In genomic region chr13:95058680-95059079, GRCh38 we compare ENCODE assay signal across 34 cellular contexts.
"Had no signal": no experiment of that assay in that cellular context is flagged by ENCODE, and none has a peak within 500 bp of the region (broad histone marks: within the 10 kb centered on the region; RNA-seq: fewer than 3 reads in every experiment).

No MANE protein-coding gene starts in this region.

- DNase-seq: activated CD4-positive, alpha-beta memory T cell treated with anti-CD3 and anti-CD28 coated beads for 36 hours; activated CD4-positive, alpha-beta T cell treated with anti-CD3 and anti-CD28 coated beads for 36 hours; activated CD4-positive, alpha-beta T cell treated with anti-CD3 and anti-CD28 coated beads, Interleukin-2, amount 10 ng/mL, durations not matched to agents 24 days and 14 days; activated CD4-positive, CD25-positive, alpha-beta regulatory T cell; activated CD4-positive, CD25-positive, alpha-beta regulatory T cell treated with anti-CD3 and anti-CD28 coated beads, Interleukin-2, amount 50 U/mL, for 72 hours; activated CD8-positive, alpha-beta memory T cell treated with anti-CD3 and anti-CD28 coated beads, Interleukin-2, amount 10 ng/mL, durations not matched to agents 7 days and 5 days; activated CD8-positive, alpha-beta memory T cell treated with anti-CD3 and anti-CD28 coated beads, Interleukin-2, amount 50 U/mL, for 4 hours; activated CD8-positive, alpha-beta T cell treated with anti-CD3 and anti-CD28 coated beads, Interleukin-2, amount 10 ng/mL, durations not matched to agents 7 days and 5 days; activated effector memory CD4-positive, alpha-beta T cell treated with anti-CD3 and anti-CD28 coated beads, Interleukin-2, amount 50 U/mL, for 16 hours; activated naive CD4-positive, alpha-beta T cell treated with anti-CD3 and anti-CD28 coated beads for 36 hours; activated naive CD8-positive, alpha-beta T cell treated with anti-CD3 and anti-CD28 coated beads, Interleukin-2, amount 10 ng/mL, durations not matched to agents 7 days and 5 days; activated T-cell treated with anti-CD3 and anti-CD28 coated beads, Interleukin-2, amount 50 U/mL, for 1 hour; activated T-cell treated with anti-CD3 and anti-CD28 coated beads, Interleukin-2, amount 50 U/mL, for 48 hours; dorsolateral prefrontal cortex; effector memory CD4-positive, alpha-beta T cell; erythroblast; esophagus squamous epithelium; glutamatergic neuron; heart left ventricle; SW 1271; T-cell; T1000; WERI-Rb-1 had no signal

- H3K27ac Mint-ChIP-seq: activated CD4-positive, alpha-beta memory T cell treated with anti-CD3 and anti-CD28 coated beads for 36 hours; activated CD4-positive, alpha-beta T cell treated with anti-CD3 and anti-CD28 coated beads for 36 hours; activated CD4-positive, alpha-beta T cell treated with anti-CD3 and anti-CD28 coated beads, Interleukin-2, amount 10 ng/mL, durations not matched to agents 24 days and 14 days; activated CD8-positive, alpha-beta memory T cell treated with anti-CD3 and anti-CD28 coated beads, Interleukin-2, amount 10 ng/mL, durations not matched to agents 7 days and 5 days; activated CD8-positive, alpha-beta T cell treated with anti-CD3 and anti-CD28 coated beads, Interleukin-2, amount 10 ng/mL, durations not matched to agents 7 days and 5 days; activated naive CD4-positive, alpha-beta T cell treated with anti-CD3 and anti-CD28 coated beads for 36 hours; activated naive CD4-positive, alpha-beta T cell treated with anti-CD3 and anti-CD28 coated beads, Interleukin-2, amount 50 U/mL, for 72 hours; activated naive CD8-positive, alpha-beta T cell treated with anti-CD3 and anti-CD28 coated beads, Interleukin-2, amount 10 ng/mL, durations not matched to agents 7 days and 5 days; activated T-helper 1 cell treated with anti-CD3 and anti-CD28 coated beads, Interleukin-12 subunit alpha, Interleukin-12 subunit beta, Interleukin-2, Interleukin-4 antibody, amounts not matched to agents 30 ng/mL and 10 ng/mL and 1 ng/mL, durations not matched to agents 14 hours and 24 hours and 36 hours; activated T-helper 2 cell treated with anti-CD3 and anti-CD28 coated beads, Interferon-gamma antibody, Interleukin-2, Interleukin-4, amounts not matched to agents 10 μg/mL and 5 μg/mL and 100 μg/mL, durations not matched to agents 14 hours and 24 hours and 36 hours; brain; dendritic cell treated with granulocyte-macrophage colony-stimulating factor and Interleukin-4, amounts not matched to agents 40 ng/mL and 50 ng/mL, for 4 days; T-cell; T-helper 1 cell treated with Interleukin-12 subunit alpha and Interleukin-12 subunit beta and Interleukin-4 antibody, amounts not matched to agents 30 μg/mL and 1 μg/mL, for 36 hours had no signal

- H3K4me1 ChIP-seq: ascending aorta, breast epithelium, esophagus squamous epithelium, heart left ventricle had no signal

- H3K9me3 Mint-ChIP-seq: activated CD4-positive, alpha-beta memory T cell treated with anti-CD3 and anti-CD28 coated beads for 36 hours; activated CD4-positive, alpha-beta T cell treated with anti-CD3 and anti-CD28 coated beads, Interleukin-2, amount 10 ng/mL, durations not matched to agents 24 days and 14 days; activated naive CD4-positive, alpha-beta T cell treated with anti-CD3 and anti-CD28 coated beads for 36 hours; activated naive CD4-positive, alpha-beta T cell treated with anti-CD3 and anti-CD28 coated beads, Interleukin-2, amount 50 U/mL, for 72 hours; activated naive CD8-positive, alpha-beta T cell treated with anti-CD3 and anti-CD28 coated beads, Interleukin-2, amount 10 ng/mL, durations not matched to agents 7 days and 5 days; activated T-helper 1 cell treated with anti-CD3 and anti-CD28 coated beads, Interleukin-12 subunit alpha, Interleukin-12 subunit beta, Interleukin-2, Interleukin-4 antibody, amounts not matched to agents 30 ng/mL and 10 ng/mL and 1 ng/mL, durations not matched to agents 14 hours and 24 hours and 36 hours; activated T-helper 2 cell treated with anti-CD3 and anti-CD28 coated beads, Interferon-gamma antibody, Interleukin-2, Interleukin-4, amounts not matched to agents 10 μg/mL and 5 μg/mL and 100 μg/mL, durations not matched to agents 14 hours and 24 hours and 36 hours; central memory CD8-positive, alpha-beta T cell; dendritic cell treated with granulocyte-macrophage colony-stimulating factor and Interleukin-4, amounts not matched to agents 40 ng/mL and 50 ng/mL, for 4 days; T-cell; T-helper 1 cell treated with Interleukin-12 subunit alpha and Interleukin-12 subunit beta and Interleukin-4 antibody, amounts not matched to agents 30 μg/mL and 1 μg/mL, for 36 hours had no signal

- ATAC-seq: activated CD4-positive, alpha-beta T cell treated with anti-CD3 and anti-CD28 coated beads for 36 hours; activated CD8-positive, alpha-beta memory T cell treated with anti-CD3 and anti-CD28 coated beads, Interleukin-2, amount 10 ng/mL, durations not matched to agents 7 days and 5 days; activated CD8-positive, alpha-beta T cell treated with anti-CD3 and anti-CD28 coated beads, Interleukin-2, amount 10 ng/mL, durations not matched to agents 7 days and 5 days; activated naive CD4-positive, alpha-beta T cell treated with anti-CD3 and anti-CD28 coated beads, Interleukin-2, amount 50 U/mL, for 72 hours; heart left ventricle; T-cell had no signal

- H3K27me3 Mint-ChIP-seq: activated CD4-positive, alpha-beta memory T cell treated with anti-CD3 and anti-CD28 coated beads for 36 hours; activated CD4-positive, alpha-beta T cell treated with anti-CD3 and anti-CD28 coated beads for 36 hours; activated CD4-positive, alpha-beta T cell treated with anti-CD3 and anti-CD28 coated beads, Interleukin-2, amount 10 ng/mL, durations not matched to agents 24 days and 14 days; activated CD8-positive, alpha-beta memory T cell treated with anti-CD3 and anti-CD28 coated beads, Interleukin-2, amount 10 ng/mL, durations not matched to agents 7 days and 5 days; activated naive CD8-positive, alpha-beta T cell treated with anti-CD3 and anti-CD28 coated beads, Interleukin-2, amount 10 ng/mL, durations not matched to agents 7 days and 5 days; central memory CD8-positive, alpha-beta T cell; dendritic cell treated with granulocyte-macrophage colony-stimulating factor and Interleukin-4, amounts not matched to agents 40 ng/mL and 50 ng/mL, for 4 days; T-cell had no signal

- H3K36me3 Mint-ChIP-seq: activated CD8-positive, alpha-beta memory T cell treated with anti-CD3 and anti-CD28 coated beads, Interleukin-2, amount 10 ng/mL, durations not matched to agents 7 days and 5 days; brain had no signal

- H3K4me3 ChIP-seq: ascending aorta, breast epithelium, cardiac muscle cell, coronary artery, dorsolateral prefrontal cortex, esophagus squamous epithelium, heart left ventricle had no signal

- H3K4me3 Mint-ChIP-seq: activated CD4-positive, alpha-beta memory T cell treated with anti-CD3 and anti-CD28 coated beads for 36 hours; activated CD4-positive, alpha-beta T cell treated with anti-CD3 and anti-CD28 coated beads for 36 hours; activated CD4-positive, alpha-beta T cell treated with anti-CD3 and anti-CD28 coated beads, Interleukin-2, amount 10 ng/mL, durations not matched to agents 24 days and 14 days; activated CD8-positive, alpha-beta memory T cell treated with anti-CD3 and anti-CD28 coated beads, Interleukin-2, amount 10 ng/mL, durations not matched to agents 7 days and 5 days; activated CD8-positive, alpha-beta T cell treated with anti-CD3 and anti-CD28 coated beads, Interleukin-2, amount 10 ng/mL, durations not matched to agents 7 days and 5 days; activated naive CD4-positive, alpha-beta T cell treated with anti-CD3 and anti-CD28 coated beads for 36 hours; activated naive CD8-positive, alpha-beta T cell treated with anti-CD3 and anti-CD28 coated beads, Interleukin-2, amount 10 ng/mL, durations not matched to agents 7 days and 5 days; activated T-helper 1 cell treated with anti-CD3 and anti-CD28 coated beads, Interleukin-12 subunit alpha, Interleukin-12 subunit beta, Interleukin-2, Interleukin-4 antibody, amounts not matched to agents 30 ng/mL and 10 ng/mL and 1 ng/mL, durations not matched to agents 14 hours and 24 hours and 36 hours; brain; central memory CD8-positive, alpha-beta T cell; dendritic cell treated with granulocyte-macrophage colony-stimulating factor and Interleukin-4, amounts not matched to agents 40 ng/mL and 50 ng/mL, for 4 days; T-cell; T-helper 1 cell treated with Interleukin-12 subunit alpha and Interleukin-12 subunit beta and Interleukin-4 antibody, amounts not matched to agents 30 μg/mL and 1 μg/mL, for 36 hours had no signal

- H3K4me1 Mint-ChIP-seq: activated CD4-positive, alpha-beta T cell treated with anti-CD3 and anti-CD28 coated beads for 36 hours; activated CD4-positive, alpha-beta T cell treated with anti-CD3 and anti-CD28 coated beads, Interleukin-2, amount 10 ng/mL, durations not matched to agents 24 days and 14 days; activated CD8-positive, alpha-beta memory T cell treated with anti-CD3 and anti-CD28 coated beads, Interleukin-2, amount 10 ng/mL, durations not matched to agents 7 days and 5 days; activated naive CD8-positive, alpha-beta T cell treated with anti-CD3 and anti-CD28 coated beads, Interleukin-2, amount 10 ng/mL, durations not matched to agents 7 days and 5 days; brain; central memory CD8-positive, alpha-beta T cell; T-cell had no signal

- H3K27me3 ChIP-seq: ascending aorta, breast epithelium, cardiac muscle cell, dorsolateral prefrontal cortex, esophagus squamous epithelium, heart left ventricle had no signal

- H3K27ac ChIP-seq: ascending aorta, breast epithelium, cardiac muscle cell, coronary artery, dorsolateral prefrontal cortex, esophagus squamous epithelium, heart left ventricle, WERI-Rb-1 had no signal

- H3K36me3 ChIP-seq: ascending aorta, breast epithelium, cardiac muscle cell, esophagus squamous epithelium, WERI-Rb-1 had no signal

- H3K9me3 ChIP-seq: ascending aorta, breast epithelium, esophagus squamous epithelium, heart left ventricle had no signal
